18 cellular contexts compared by ENCODE assay signal in genomic region chr4:27239651-27240050, GRCh38.
"Had no signal": no experiment of that assay in that cellular context is flagged by ENCODE, and none has a peak within 500 bp of the region (broad histone marks: within the 10 kb centered on the region; RNA-seq: fewer than 3 reads in every experiment).

No MANE protein-coding gene starts in this region.

- H3K36me3 Mint-ChIP-seq: type B pancreatic cell had no signal

- H3K4me1 ChIP-seq: gastroesophageal sphincter, heart left ventricle, pancreas, right lobe of liver had no signal

- H3K4me1 Mint-ChIP-seq: naive thymus-derived CD4-positive, alpha-beta T cell; stimulated activated naive CD8-positive, alpha-beta T cell treated with anti-CD3 and anti-CD28 coated beads, Interleukin-15, amount 100 ng/mL, for 72 hours had no signal

- H3K9me3 ChIP-seq: gastroesophageal sphincter, pancreas, right lobe of liver had no signal

- H3K27ac ChIP-seq: gastroesophageal sphincter, heart left ventricle, pancreas, right lobe of liver had no signal

- ATAC-seq: activated T-cell treated with anti-CD3 and anti-CD28 coated beads, Interleukin-2, amount 50 U/mL, for 72 hours; effector memory CD8-positive, alpha-beta T cell; gastroesophageal sphincter; heart left ventricle; left ventricle myocardium superior; naive thymus-derived CD4-positive, alpha-beta T cell; pancreas; right lobe of liver; stimulated activated naive CD8-positive, alpha-beta T cell treated with anti-CD3 and anti-CD28 coated beads, Interleukin-15, amount 100 ng/mL, for 72 hours had no signal

- H3K9me3 Mint-ChIP-seq: type B pancreatic cell had no signal

- H3K4me3 ChIP-seq: gastroesophageal sphincter, heart left ventricle, pancreas, right lobe of liver, smooth muscle cell had no signal

- H3K4me2 ChIP-seq: smooth muscle cell had no signal

- H3K27me3 Mint-ChIP-seq: effector memory CD8-positive, alpha-beta T cell; stimulated activated naive CD8-positive, alpha-beta T cell treated with anti-CD3 and anti-CD28 coated beads, Interleukin-15, amount 100 ng/mL, for 72 hours had no signal

- DNase-seq: activated CD4-positive, CD25-positive, alpha-beta regulatory T cell treated with anti-CD3 and anti-CD28 coated beads, Interleukin-2, amount 50 U/mL, for 72 hours; activated effector memory CD4-positive, alpha-beta T cell treated with anti-CD3 and anti-CD28 coated beads, Interleukin-2, amount 50 U/mL, for 16 hours; activated naive CD4-positive, alpha-beta T cell treated with anti-CD3 and anti-CD28 coated beads, Interleukin-2, amount 50 U/mL, for 16 hours; activated T-cell treated with anti-CD3 and anti-CD28 coated beads, Interleukin-2, amount 50 U/mL, for 72 hours; effector memory CD8-positive, alpha-beta T cell; heart left ventricle; kidney glomerular epithelial cell; left ventricle myocardium superior; naive thymus-derived CD4-positive, alpha-beta T cell; pancreas; right lobe of liver; stimulated activated CD4-positive, alpha-beta T cell treated with anti-CD3 and anti-CD28 coated beads, Interleukin-4, amount 100 ng/mL, for 1 hour; stimulated activated naive CD8-positive, alpha-beta T cell treated with anti-CD3 and anti-CD28 coated beads, Interleukin-15, amount 100 ng/mL, for 72 hours; T-helper 1 cell; T1000 had no signal

- H3K36me3 ChIP-seq: gastroesophageal sphincter, heart left ventricle, pancreas, right lobe of liver had no signal

- H3K27me3 ChIP-seq: gastroesophageal sphincter, heart left ventricle, pancreas, right lobe of liver had no signal

- H3K4me3 Mint-ChIP-seq: activated T-cell treated with anti-CD3 and anti-CD28 coated beads, Interleukin-2, amount 50 U/mL, for 72 hours; effector memory CD8-positive, alpha-beta T cell; naive thymus-derived CD4-positive, alpha-beta T cell; stimulated activated naive CD8-positive, alpha-beta T cell treated with anti-CD3 and anti-CD28 coated beads, Interleukin-15, amount 100 ng/mL, for 72 hours; type B pancreatic cell had no signal

- H3K27ac Mint-ChIP-seq: activated T-cell treated with anti-CD3 and anti-CD28 coated beads, Interleukin-2, amount 50 U/mL, for 72 hours; effector memory CD8-positive, alpha-beta T cell; naive thymus-derived CD4-positive, alpha-beta T cell; stimulated activated naive CD8-positive, alpha-beta T cell treated with anti-CD3 and anti-CD28 coated beads, Interleukin-15, amount 100 ng/mL, for 72 hours; type B pancreatic cell had no signal
